16 cellular contexts compared by ENCODE assay signal in genomic region chr9:114856210-114856941, GRCh38. TPM values are rescaled to one million over a fixed set of nuclear protein-coding genes. Genes with fewer than 3 reads are reported as not detected.
A peak's percentile ranks its signal among the peaks of the same experiment; 100 is the strongest.
DNase-seq lines count a peak whose midpoint lies in the region; ATAC-seq and TF ChIP-seq lines count a peak whose summit lies in the region.
"Had no signal": no experiment of that assay in that cellular context is flagged by ENCODE, and none has a peak within 500 bp of the region (broad histone marks: within the 10 kb centered on the region; RNA-seq: fewer than 3 reads in every experiment).

No MANE protein-coding gene starts in this region.

- no peaks in the 10 kb centered on the region for H3K79me1 ChIP-seq in mesendoderm (ENCODE audit: low read length)

- no peak overlapping the region for H4K8ac ChIP-seq in mesendoderm (ENCODE audit: low read depth, low read length)

- H4K5ac ChIP-seq in mesendoderm (ENCODE audit: low read length) = no peak overlapping the region

- ATAC-seq in foreskin keratinocyte = no peak
- ATAC-seq in HG02884 (IDR thresholded peaks at IDR 0.05; ENCODE audit: unreplicated experiment) = no peak
- ATAC-seq: activated T-helper 17 cell treated with anti-CD3 and anti-CD28 coated beads, Interleukin-2, amount 50 U/mL, for 72 hours; body of pancreas; mucosa of descending colon; stimulated activated naive B cell treated with anti-CD40 and anti-IgM and Interleukin-4, amounts not matched to agents 10 μg/mL and 1 μg/mL and 100 μg/mL, for 72 hours had no signal

- H3K9ac ChIP-seq in adipocyte (ENCODE audit: low read length) (peak overlapping the region; percentile 70), mesendoderm (ENCODE audit: low read length) (no peak overlapping the region)

- H3K36me3 ChIP-seq in adipocyte (ENCODE audit: control insufficient read depth, insufficient read depth, low read length, severe bottlenecking) (no peaks in the 10 kb centered on the region), sigmoid colon (no peaks in the 10 kb centered on the region), mesendoderm (ENCODE audit: control insufficient read depth, insufficient read depth, low read length) (no peaks in the 10 kb centered on the region)

- no peak overlapping the region for H3K4me2 ChIP-seq in mesendoderm (ENCODE audit: low read length)

- intact Hi-C loops in sigmoid colon (cut with DNase I) = loop anchor here (5.0 kb wide), 1 partner anchor 49 kb away; the partner anchor contains the start of gene TNFSF15

- peak overlapping the region; percentile 10 for H3K27ac ChIP-seq in foreskin keratinocyte
- H3K27ac ChIP-seq in sigmoid colon = peak overlapping the region in 3 of 4 donors; percentile 34 to 63 (median 47)
- no peak overlapping the region for H3K27ac ChIP-seq in mesendoderm (ENCODE audit: low read depth, low read length)
- H3K27ac ChIP-seq: body of pancreas had no signal

- H2BK120ac ChIP-seq in mesendoderm (ENCODE audit: low read depth, low read length) = no peak overlapping the region

- H3K4me1 ChIP-seq in adipocyte (ENCODE audit: control insufficient read depth, insufficient read depth, low read length) = peaks cover 57% of the 10 kb centered on the region
- H3K4me1 ChIP-seq in foreskin keratinocyte = peaks cover 11% of the 10 kb centered on the region
- peaks cover 0 to 29% (median 15%) of the 10 kb centered on the region in 4 donors for H3K4me1 ChIP-seq in sigmoid colon
- peaks cover 2% of the 10 kb centered on the region for H3K4me1 ChIP-seq in mesendoderm (ENCODE audit: control insufficient read depth, low read depth, low read length)
- H3K4me1 ChIP-seq: body of pancreas had no signal

- no peak overlapping the region for H2BK5ac ChIP-seq in mesendoderm (ENCODE audit: low read length)

- H3K4me3 ChIP-seq in adipocyte (ENCODE audit: low read length) = peak overlapping the region; percentile 69
- H3K4me3 ChIP-seq in sigmoid colon = no peak overlapping the region
- H3K4me3 ChIP-seq in mesendoderm (ENCODE audit: low read length) = no peak overlapping the region
- H3K4me3 ChIP-seq: body of pancreas, mucosa of descending colon had no signal

- TF ChIP-seq POLR2A in sigmoid colon (IDR thresholded peaks at IDR 0.05) = no peak

- H3K4ac ChIP-seq in mesendoderm (ENCODE audit: low read depth, low read length) = no peak overlapping the region

- TF ChIP-seq CTCF in foreskin keratinocyte (conservative IDR thresholded peaks at IDR 0.05) = no peak
- TF ChIP-seq CTCF in sigmoid colon (IDR thresholded peaks at IDR 0.05) = no peak

- TF ChIP-seq EP300 in sigmoid colon (IDR thresholded peaks at IDR 0.05) = peak in 1 of 4 donors; percentile 19

- DNase-seq in EH (ENCODE audit: low read depth) (peak; percentile 90), adipocyte (ENCODE audit: low read depth) (peak; percentile 80), foreskin keratinocyte (peak; percentile 67 to 93), sigmoid colon (peak; percentile 72), mesenteric fat pad (ENCODE audit: low spot score) (no peak), putamen (ENCODE audit: low spot score) (no peak), mesendoderm (no peak)
- DNase-seq: body of pancreas; CD4-positive, alpha-beta T cell; GF-D8; mucosa of descending colon; stimulated activated CD4-positive, alpha-beta T cell treated with anti-CD3 and anti-CD28 coated beads, Interleukin-4, amount 100 ng/mL, for 1 hour; stimulated activated naive B cell treated with anti-CD40 and anti-IgM and Interleukin-4, amounts not matched to agents 10 μg/mL and 1 μg/mL and 100 μg/mL, for 72 hours had no signal

- no peaks in the 10 kb centered on the region for H3K9me3 ChIP-seq in adipocyte (ENCODE audit: control insufficient read depth, low read length)
- H3K9me3 ChIP-seq in sigmoid colon = no peaks in the 10 kb centered on the region
- H3K9me3 ChIP-seq: body of pancreas, mucosa of descending colon had no signal

- H3K56ac ChIP-seq in mesendoderm (ENCODE audit: low read length) = no peak overlapping the region

- H3K18ac ChIP-seq in mesendoderm (ENCODE audit: low read length) = no peak overlapping the region

- H3K27me3 ChIP-seq in adipocyte (replicated peaks; ENCODE audit: control insufficient read depth, insufficient read depth, low read length) = no peaks in the 10 kb centered on the region
- H3K27me3 ChIP-seq in foreskin keratinocyte = no peaks in the 10 kb centered on the region
- H3K27me3 ChIP-seq in sigmoid colon = no peaks in the 10 kb centered on the region
- no peaks in the 10 kb centered on the region for H3K27me3 ChIP-seq in mesendoderm (ENCODE audit: insufficient read depth, low read length, poor library complexity)
- H3K27me3 ChIP-seq: body of pancreas had no signal

- H3K23ac ChIP-seq in mesendoderm (ENCODE audit: low read length) = no peak overlapping the region

- no peak overlapping the region for H2BK15ac ChIP-seq in mesendoderm (replicated peaks; ENCODE audit: low read depth)

- 84 to 85% methylated on average over 4 of the region's 4 CpGs for WGBS in sigmoid colon, 2 donors
- no CpG with 5 or more reads among the region's 4 CpGs for WGBS in mesendoderm (ENCODE audit: extremely low coverage, insufficient coverage, low lambda C conversion rate)

- H3K79me2 ChIP-seq in mesendoderm (ENCODE audit: control insufficient read depth, insufficient read depth, low read length) = no peaks in the 10 kb centered on the region

- H2AK5ac ChIP-seq in mesendoderm (ENCODE audit: low read length) = no peak overlapping the region

RNA-seq across cellular contexts. Expression of gene TNFSF15, which starts 50.5 kb away (rescaled TPM):
- 1.4 and 4.3 TPM in 2 replicates for total RNA-seq in foreskin keratinocyte
- polyA plus RNA-seq in foreskin keratinocyte = 0.40 and 1.0 TPM in 2 replicates
- total RNA-seq in sigmoid colon = 10 to 100 TPM in 2 of 4 donors, 1 to 10 TPM in 2; 2.3 to 13.2 (median 10.1) TPM
- 1 to 10 TPM in 1 of 3 donors, under 1 TPM in 2; 0.60 to 1.5 (median 0.92) TPM for polyA plus RNA-seq in sigmoid colon
- total RNA-seq in mesenteric fat pad = 0.29 TPM
- 0.13 TPM for polyA plus RNA-seq in mesendoderm (2013, experiment 1 of 2)
- polyA plus RNA-seq in mesendoderm (2013, experiment 2 of 2) = 0.11 TPM
- total RNA-seq: CD4-positive, alpha-beta T cell; NCI-H460 had no signal

Comparison
In these comparisons a context has a peak if more than half of its experiments do, and no peak if none do; other contexts are left out.
1. DNase-seq: peak in EH (single experiment), adipocyte (single experiment), foreskin keratinocyte (2 of 2) and sigmoid colon (single experiment); none in mesenteric fat pad (single experiment), putamen (single experiment) and mesendoderm (single experiment).